In genomic region chr11:33736148-33736809, GRCh38 we compare ENCODE assay signal across 8 cellular contexts. TPM values are rescaled to one million over a fixed set of nuclear protein-coding genes. Genes with fewer than 3 reads are reported as not detected.
DNase-seq lines count a peak whose midpoint lies in the region; ATAC-seq, FAIRE-seq and TF ChIP-seq lines count a peak whose summit lies in the region.

TSS of gene CD59 (minus strand) at chr11:33736423. CDS start at chr11:33722445, 13,978 bp downstream.

- H3K4me1 ChIP-seq in HUES6 (ENCODE audit: control insufficient read depth, insufficient read depth, low read length), result peaks cover 17% of the 10 kb centered on the region
- H3K4me1 ChIP-seq in OCI-LY3 (ENCODE audit: low read length), result peaks cover 46% of the 10 kb centered on the region
- H3K4me1 ChIP-seq in endothelial cell of umbilical vein (ENCODE audit: control insufficient read depth, extremely low read depth, insufficient read depth, low read length), result peaks cover 43% of the 10 kb centered on the region

- peaks cover 2% of the 10 kb centered on the region for H3K9me3 Mint-ChIP-seq in Calu3 (ENCODE audit: low read depth, unreplicated experiment)

- H3K79me2 ChIP-seq in OCI-LY3 (ENCODE audit: low read length), result peaks cover 41% of the 10 kb centered on the region
- H3K79me2 ChIP-seq in endothelial cell of umbilical vein (ENCODE audit: control insufficient read depth, insufficient read depth, low read length), result peaks cover 56% of the 10 kb centered on the region

- peak; percentile 98 for DNase-seq in Calu3
- DNase-seq in activated T-cell treated with anti-CD3 and anti-CD28 coated beads for 24 hours (ENCODE audit: low read depth), result peak; percentile 84
- peak; percentile 96 for DNase-seq in endothelial cell of umbilical vein (ENCODE audit: low read depth, low spot score)
- DNase-seq in midbrain (lab: John Stamatoyannopoulos, UW), result peak; percentile 90
- DNase-seq in stimulated activated CD8-positive, alpha-beta memory T cell treated with anti-CD3 and anti-CD28 coated beads, Interleukin-15, amount 100 ng/mL, for 48 hours (ENCODE audit: low read depth in 2 of 2), result peak; percentile 77 to 81

- FAIRE-seq in endothelial cell of umbilical vein (lab: Jason Lieb, UNC), result peak; percentile 74

- H3K27me3 ChIP-seq in HUES6 (ENCODE audit: control insufficient read depth, insufficient read depth, low read length) (peaks cover 15% of the 10 kb centered on the region), OCI-LY3 (ENCODE audit: low read depth, low read length) (no peaks in the 10 kb centered on the region), endothelial cell of umbilical vein (ENCODE audit: control insufficient read depth in 2 of 2, insufficient read depth in 2 of 2, low read length in 2 of 2) (no peaks in the 10 kb centered on the region)

- ATAC-seq in GM21423 (IDR thresholded peaks at IDR 0.05; ENCODE audit: unreplicated experiment), result peak; percentile 46

- H3K9me3 ChIP-seq in HUES6 (ENCODE audit: control insufficient read depth, insufficient read depth, low read depth, low read length) (no peaks in the 10 kb centered on the region), OCI-LY3 (ENCODE audit: insufficient read depth, low read length) (no peaks in the 10 kb centered on the region), endothelial cell of umbilical vein (replicated peaks; ENCODE audit: control insufficient read depth, insufficient read depth, low read length) (no peaks in the 10 kb centered on the region)

- BruUV-seq in Calu3 (replicated peaks; lab: Mats Ljungman, UMichigan) (TSS peak; percentile 28), endothelial cell of umbilical vein (replicated peaks; lab: Mats Ljungman, UMichigan) (no TSS peak)

- H3K9ac ChIP-seq in HUES6 (ENCODE audit: low read length) (peak within 1 kb of the TSS; percentile 68), OCI-LY3 (ENCODE audit: low read length) (peak within 1 kb of the TSS; percentile 86), endothelial cell of umbilical vein (replicated peaks; ENCODE audit: extremely low read depth, insufficient read depth, low read length) (peak within 1 kb of the TSS; percentile 99)

- H3K4me3 Mint-ChIP-seq in Calu3 (ENCODE audit: low read depth, unreplicated experiment), result peak within 1 kb of the TSS; percentile 77

- H2AFZ ChIP-seq in OCI-LY3 (ENCODE audit: low read depth, low read length) (peak within 1 kb of the TSS; percentile 66; the same call in 1 of the 2 replicates), endothelial cell of umbilical vein (ENCODE audit: low read depth, low read length) (peak within 1 kb of the TSS; percentile 63)

- dilution Hi-C loops in endothelial cell of umbilical vein (cut with MboI; ENCODE audit: extremely low pct_ligation_motif_present, low sequenced_read_pairs), result no loop called here

- H4K20me1 ChIP-seq in OCI-LY3 (ENCODE audit: insufficient read depth, low read length) (peaks cover 4% of the 10 kb centered on the region; the same call in 1 of the 2 replicates), endothelial cell of umbilical vein (replicated peaks; ENCODE audit: control insufficient read depth, extremely low read depth, insufficient read depth, low read length) (peaks cover 3% of the 10 kb centered on the region)

- H3K27me3 Mint-ChIP-seq in Calu3 (ENCODE audit: unreplicated experiment), result no peaks in the 10 kb centered on the region

- H3K4me1 Mint-ChIP-seq in Calu3 (ENCODE audit: low read depth, unreplicated experiment), result peaks cover 47% of the 10 kb centered on the region

- H3K27ac ChIP-seq in HUES6 (ENCODE audit: low read depth, low read length) (peak within 1 kb of the TSS; percentile 51; the same call in 1 of the 2 replicates), OCI-LY3 (ENCODE audit: low read length) (peak within 1 kb of the TSS; percentile 41), endothelial cell of umbilical vein (ENCODE audit: insufficient read depth, low read depth, low read length) (peak within 1 kb of the TSS; percentile 93)

- peak; percentile 93 for TF ChIP-seq POLR2A in endothelial cell of umbilical vein (IDR thresholded peaks at IDR 0.05; ENCODE audit: low read depth, low read length)

- no peaks in the 10 kb centered on the region for H3K9me1 ChIP-seq in endothelial cell of umbilical vein (replicated peaks; ENCODE audit: control insufficient read depth, extremely low read depth, insufficient read depth, low read length)

- peak within 1 kb of the TSS; percentile 92 for H3K4me2 ChIP-seq in OCI-LY3 (ENCODE audit: low read length)
- peak within 1 kb of the TSS; percentile 99 for H3K4me2 ChIP-seq in endothelial cell of umbilical vein (ENCODE audit: insufficient read depth, low read length)

- H3K27ac Mint-ChIP-seq in Calu3 (ENCODE audit: unreplicated experiment), result peak within 1 kb of the TSS; percentile 58

- POLR2A ChIA-PET in endothelial cell of umbilical vein (lab: Charles Lee), result interaction anchor here (0.6 to 1.8 kb wide), 13 partner anchors 12 to 431 kb away, joined by 3 to 9 read pairs (median 3); partner anchors contain the start of gene C11orf91

- intact Hi-C loops in Calu3 (cut with micrococcal nuclease; ENCODE audit: unreplicated experiment), result no loop called here
- intact Hi-C loops in endothelial cell of umbilical vein (cut with micrococcal nuclease), result loop anchor here (1.0 to 5.0 kb wide), 5 partner anchors 13 to 574 kb away; partner anchors contain the start of genes CSTF3 and HIPK3

- no peak for TF ChIP-seq CTCF in Calu3 (IDR thresholded peaks at IDR 0.05; ENCODE audit: unreplicated experiment)
- TF ChIP-seq CTCF in OCI-LY3 (IDR thresholded peaks at IDR 0.05; ENCODE audit: low read depth, low read length), result no peak
- TF ChIP-seq CTCF in endothelial cell of umbilical vein (IDR thresholded peaks at IDR 0.05; ENCODE audit: extremely low read depth in 1 of 2, insufficient read depth in 1 of 2, low read depth in 1 of 2, low read length in 2 of 2), result no peak

- peaks cover 57% of the 10 kb centered on the region for H3K36me3 Mint-ChIP-seq in Calu3 (ENCODE audit: insufficient read depth, unreplicated experiment)

- peaks cover 3% of the 10 kb centered on the region; the same call in 1 of the 2 replicates for H3K36me3 ChIP-seq in HUES6 (ENCODE audit: control insufficient read depth, insufficient read depth, low read length)
- peaks cover 21% of the 10 kb centered on the region for H3K36me3 ChIP-seq in OCI-LY3 (replicated peaks; ENCODE audit: low read depth, low read length)
- H3K36me3 ChIP-seq in endothelial cell of umbilical vein (ENCODE audit: control insufficient read depth in 2 of 2, extremely low read depth in 1 of 2, insufficient read depth in 2 of 2, low read length in 2 of 2), result peaks cover 4% of the 10 kb centered on the region in 2 experiments

- CTCF ChIA-PET in Calu3 (lab: Charles Lee) (interaction anchor here (0.5 to 1.4 kb wide), 9 partner anchors 20 to 394 kb away, joined by 3 to 8 read pairs (median 3); no protein-coding TSS in a partner anchor), endothelial cell of umbilical vein (lab: Charles Lee) (interaction anchor here (0.9 to 4.6 kb wide), 11 partner anchors 10 to 371 kb away, joined by 3 to 32 read pairs (median 5); partner anchors contain the start of genes C11orf91 and KIAA1549L)

- H3K4me3 ChIP-seq in HUES6 (ENCODE audit: low read depth, low read length) (peak within 1 kb of the TSS; percentile 89), OCI-LY3 (ENCODE audit: low read length) (peak within 1 kb of the TSS; percentile 78), endothelial cell of umbilical vein (replicated peaks in 1 of 3; ENCODE audit: insufficient read depth in 1 of 3, low read depth in 1 of 3, low read length in 3 of 3) (peak within 1 kb of the TSS; percentile 74 to 98 (median 95))

TF ChIP-seq in endothelial cell of umbilical vein, 7 proteins besides CTCF, POLR2A, EP300 and RAD21:
- TF ChIP-seq EZH2 (IDR thresholded peaks at IDR 0.05; ENCODE audit: borderline replicate concordance, low read depth, low read length, severe bottlenecking), result no peak
- peak; percentile 98 for TF ChIP-seq POLR2AphosphoS5 (IDR thresholded peaks at IDR 0.05; ENCODE audit: insufficient read depth, low read depth, low read length)
- no peak for TF ChIP-seq MYC (IDR thresholded peaks at IDR 0.05; ENCODE audit: low read depth, low read length)

RNA-seq across cellular contexts. Expression of gene CD59, which starts in this region (rescaled TPM):
- total RNA-seq in Calu3 (2022), result 1,185 and 1,281 TPM in 2 replicates
- total RNA-seq in endothelial cell of umbilical vein, result 1,084 and 1,141 TPM in 2 replicates
- 898 and 992 TPM in 2 replicates for polyA plus RNA-seq in endothelial cell of umbilical vein
- polyA plus RNA-seq in endothelial cell of umbilical vein (2011; cell fraction: cytosol; rRNA removed), result 1,189 and 1,210 TPM in 2 replicates
- 468 and 574 TPM in 2 replicates for polyA plus RNA-seq in endothelial cell of umbilical vein (2011; cell fraction: nucleus; rRNA removed)
- polyA plus RNA-seq in endothelial cell of umbilical vein (2012), result 1,678 and 2,079 TPM in 2 replicates
- 1,358 and 1,650 TPM in 2 replicates for polyA minus RNA-seq in endothelial cell of umbilical vein
- polyA minus RNA-seq in endothelial cell of umbilical vein (2011; cell fraction: cytosol; rRNA and poly(A)+ RNA removed), result 111 TPM
- polyA minus RNA-seq in endothelial cell of umbilical vein (2011; cell fraction: nucleus; rRNA and poly(A)+ RNA removed), result 286 and 554 TPM in 2 replicates

Comparison
In these comparisons a context has a peak if more than half of its experiments do, and no peak if none do; other contexts are left out.
1. Peak in every context shown above with its lines: DNase-seq, ATAC-seq, H3K4me3 ChIP-seq and H3K27ac ChIP-seq.
2. H3K27ac ChIP-seq: peak in every context shown above with its lines; median percentile 93 in endothelial cell of umbilical vein; 51 in HUES6; 41 in OCI-LY3.